ENCODE assay signal across 13 cellular contexts in genomic region chr2:121019073-121019472, GRCh38.
DNase-seq lines count a peak whose midpoint lies in the region; ATAC-seq, FAIRE-seq and TF ChIP-seq lines count a peak whose summit lies in the region.
"Had no signal": no experiment of that assay in that cellular context is flagged by ENCODE, and none has a peak within 500 bp of the region (broad histone marks: within the 10 kb centered on the region; RNA-seq: fewer than 3 reads in every experiment).

No MANE protein-coding gene starts in this region.

- dilution Hi-C loops in endothelial cell of umbilical vein (cut with MboI; ENCODE audit: extremely low pct_ligation_motif_present, low sequenced_read_pairs) = no loop called here

- H3K9ac ChIP-seq in HUES6 (ENCODE audit: low read length) = peak overlapping the region; percentile 31
- H3K9ac ChIP-seq in endothelial cell of umbilical vein (replicated peaks; ENCODE audit: extremely low read depth, insufficient read depth, low read length) = no peak overlapping the region
- H3K9ac ChIP-seq in HepG2 (ENCODE audit: insufficient read depth, low read depth, low read length) = no peak overlapping the region
- no peak overlapping the region for H3K9ac ChIP-seq in smooth muscle cell (ENCODE audit: low read depth)
- H3K9ac ChIP-seq: SK-N-SH had no signal

- H2AFZ ChIP-seq in endothelial cell of umbilical vein (ENCODE audit: low read depth, low read length) (peak overlapping the region; percentile 33), HepG2 (ENCODE audit: low read length) (no peak overlapping the region), smooth muscle cell (ENCODE audit: low read depth) (peak overlapping the region; percentile 16)

- H3K79me2 ChIP-seq in endothelial cell of umbilical vein (ENCODE audit: control insufficient read depth, insufficient read depth, low read length) = no peaks in the 10 kb centered on the region
- no peaks in the 10 kb centered on the region for H3K79me2 ChIP-seq in HepG2 (ENCODE audit: insufficient read depth, low read length)
- no peaks in the 10 kb centered on the region for H3K79me2 ChIP-seq in smooth muscle cell (ENCODE audit: low read depth)

- no peak for TF ChIP-seq POLR2A in endothelial cell of umbilical vein (IDR thresholded peaks at IDR 0.05; ENCODE audit: low read depth, low read length)
- TF ChIP-seq POLR2A in HepG2 (IDR thresholded peaks at IDR 0.05; ENCODE audit: insufficient read depth in 1 of 2, low read depth in 2 of 2, low read length in 2 of 2) = no peak
- TF ChIP-seq POLR2A in GM12891 (IDR thresholded peaks at IDR 0.05; ENCODE audit: low read depth, low read length) = no peak

- H4K20me1 ChIP-seq in endothelial cell of umbilical vein (replicated peaks; ENCODE audit: control insufficient read depth, extremely low read depth, insufficient read depth, low read length) (no peaks in the 10 kb centered on the region), HepG2 (ENCODE audit: insufficient read depth, low read length) (no peaks in the 10 kb centered on the region), smooth muscle cell (ENCODE audit: low read depth) (no peaks in the 10 kb centered on the region)

- no peaks in the 10 kb centered on the region for H3K9me1 ChIP-seq in endothelial cell of umbilical vein (replicated peaks; ENCODE audit: control insufficient read depth, extremely low read depth, insufficient read depth, low read length)

- no peak for FAIRE-seq in endothelial cell of umbilical vein (lab: Jason Lieb, UNC)
- FAIRE-seq in HepG2 (lab: Jason Lieb, UNC) = no peak
- FAIRE-seq in GM12891 (lab: Jason Lieb, UNC) = no peak

- TF ChIP-seq RAD21 in HepG2 (CRISPR knock-in tag; IDR thresholded peaks at IDR 0.05) = no peak

- H3K27ac ChIP-seq in HUES6 (ENCODE audit: low read depth, low read length) = no peak overlapping the region; the same call in 1 of the 2 replicates
- H3K27ac ChIP-seq in endothelial cell of umbilical vein (ENCODE audit: insufficient read depth, low read depth, low read length) = no peak overlapping the region
- no peak overlapping the region for H3K27ac ChIP-seq in HepG2 (ENCODE audit: extremely low read length, insufficient read depth, low read length)
- H3K27ac ChIP-seq in smooth muscle cell (ENCODE audit: low read depth) = no peak overlapping the region
- H3K27ac ChIP-seq: suprapubic skin had no signal

- H3K36me3 ChIP-seq in HUES6 (ENCODE audit: control insufficient read depth, insufficient read depth, low read length) = no peaks in the 10 kb centered on the region
- no peaks in the 10 kb centered on the region for H3K36me3 ChIP-seq in endothelial cell of umbilical vein (ENCODE audit: control insufficient read depth in 2 of 2, extremely low read depth in 1 of 2, insufficient read depth in 2 of 2, low read length in 2 of 2)
- H3K36me3 ChIP-seq in HepG2 (replicated peaks in 1 of 2; ENCODE audit: control insufficient read depth in 1 of 2, insufficient read depth in 2 of 2, low read length in 2 of 2) = no peaks in the 10 kb centered on the region
- no peaks in the 10 kb centered on the region for H3K36me3 ChIP-seq in smooth muscle cell (ENCODE audit: low read depth)
- H3K36me3 ChIP-seq: suprapubic skin had no signal

- intact Hi-C loops in endothelial cell of umbilical vein (cut with micrococcal nuclease) = no loop called here
- intact Hi-C loops in HepG2 (cut with micrococcal nuclease; ENCODE audit: unreplicated experiment) = no loop called here
- intact Hi-C loops in posterior vena cava (cut with DNase I) = no loop called here

- H3K4me3 ChIP-seq in HUES6 (ENCODE audit: low read depth, low read length) = no peak overlapping the region
- H3K4me3 ChIP-seq in endothelial cell of umbilical vein (replicated peaks in 1 of 3; ENCODE audit: insufficient read depth in 1 of 3, low read depth in 1 of 3, low read length in 3 of 3) = no peak overlapping the region
- H3K4me3 ChIP-seq in HepG2 (replicated peaks in 1 of 3; ENCODE audit: insufficient read depth in 1 of 3, low read depth in 2 of 3, low read length in 3 of 3) = no peak overlapping the region
- H3K4me3 ChIP-seq in smooth muscle cell = no peak overlapping the region
- H3K4me3 ChIP-seq: suprapubic skin had no signal

- POLR2A ChIA-PET in endothelial cell of umbilical vein (lab: Charles Lee) (no interaction called here), HepG2 (lab: Yijun Ruan, JAX) (no interaction called here)

- WGBS in HepG2 (ENCODE audit: low lambda C conversion rate) = 51% methylated on average over 4 of the region's 12 CpGs
- WGBS in smooth muscle cell (ENCODE audit: low lambda C conversion rate) = 78% methylated on average over 12 of the region's 12 CpGs

- no peak for TF ChIP-seq CTCF in endothelial cell of umbilical vein (IDR thresholded peaks at IDR 0.05; ENCODE audit: extremely low read depth in 1 of 2, insufficient read depth in 1 of 2, low read depth in 1 of 2, low read length in 2 of 2)
- TF ChIP-seq CTCF in HepG2 (CRISPR knock-in tag; IDR thresholded peaks at IDR 0.05) = no peak
- no peak for TF ChIP-seq CTCF in smooth muscle cell (IDR thresholded peaks at IDR 0.05; ENCODE audit: borderline replicate concordance, insufficient read depth, poor library complexity, severe bottlenecking)

- 0 out of 3 replicates have a peak, but pooled peaks have one; percentile 29 for ATAC-seq in HepG2

- H3K27me3 ChIP-seq in HUES6 (ENCODE audit: control insufficient read depth, insufficient read depth, low read length) (peaks cover 3% of the 10 kb centered on the region; the same call in 1 of the 2 replicates), endothelial cell of umbilical vein (ENCODE audit: control insufficient read depth in 2 of 2, insufficient read depth in 2 of 2, low read length in 2 of 2) (peaks cover 0 to 7% of the 10 kb centered on the region in 2 experiments), HepG2 (ENCODE audit: control insufficient read depth in 1 of 2, insufficient read depth in 2 of 2, low read length in 2 of 2) (peaks cover 3 to 19% of the 10 kb centered on the region in 2 experiments; a peak in 3 of 5 replicates), smooth muscle cell (ENCODE audit: low read depth) (no peaks in the 10 kb centered on the region)
- H3K27me3 ChIP-seq: suprapubic skin had no signal

- no peak for DNase-seq in endothelial cell of umbilical vein (ENCODE audit: low read depth, low spot score)
- DNase-seq in HepG2 (ENCODE audit: low spot score) = no peak
- no peak for DNase-seq in smooth muscle cell (lab: John Stamatoyannopoulos, UW; ENCODE audit: unreplicated experiment)
- DNase-seq in posterior vena cava (ENCODE audit: low spot score) = no peak
- DNase-seq in GM12891 (ENCODE audit: insufficient read length, low spot score) = no peak
- DNase-seq in inferior parietal cortex (ENCODE audit: extremely low spot score) = no peak
- DNase-seq in NCI-H510A (lab: John Stamatoyannopoulos, UW) = no peak
- DNase-seq: activated naive CD4-positive, alpha-beta T cell treated with Interleukin-2 at 50 U/mL for 16 hours; MV-4-11; SK-N-SH; stimulated activated CD4-positive, alpha-beta T cell treated with anti-CD3 and anti-CD28 coated beads, Interleukin-15, amount 100 ng/mL, for 24 hours had no signal

- H3F3A ChIP-seq in smooth muscle cell (ENCODE audit: low read depth) = no peaks in the 10 kb centered on the region

- in situ Hi-C loops in HepG2 (cut with HindIII; ENCODE audit: extremely low pct_ligation_motif_present, low pct_unique_long_range_greater_than_20kb) = no loop called here

- H3K4me2 ChIP-seq in endothelial cell of umbilical vein (ENCODE audit: insufficient read depth, low read length) = no peak overlapping the region
- no peak overlapping the region for H3K4me2 ChIP-seq in HepG2 (ENCODE audit: low read depth, low read length)
- no peak overlapping the region for H3K4me2 ChIP-seq in smooth muscle cell
- H3K4me2 ChIP-seq: SK-N-SH had no signal

- BruUV-seq in endothelial cell of umbilical vein (replicated peaks; lab: Mats Ljungman, UMichigan) = no TSS peak
- no TSS peak for BruUV-seq in HepG2 (replicated peaks; lab: Mats Ljungman, UMichigan)

- peaks cover 13% of the 10 kb centered on the region for H3K4me1 ChIP-seq in HUES6 (ENCODE audit: control insufficient read depth, insufficient read depth, low read length)
- no peaks in the 10 kb centered on the region for H3K4me1 ChIP-seq in endothelial cell of umbilical vein (ENCODE audit: control insufficient read depth, extremely low read depth, insufficient read depth, low read length)
- H3K4me1 ChIP-seq in HepG2 (ENCODE audit: insufficient read depth, low read length) = peaks cover 9% of the 10 kb centered on the region
- H3K4me1 ChIP-seq in smooth muscle cell (ENCODE audit: low read depth) = no peaks in the 10 kb centered on the region

- no peak for TF ChIP-seq EP300 in HepG2 (IDR thresholded peaks at IDR 0.05; ENCODE audit: low read depth in 2 of 2, low read length in 2 of 2)
- TF ChIP-seq EP300 in HepG2 (CRISPR knock-in tag; IDR thresholded peaks at IDR 0.05; ENCODE audit: borderline replicate concordance) = no peak

- H3K9me3 ChIP-seq in HUES6 (ENCODE audit: control insufficient read depth, insufficient read depth, low read depth, low read length) (peaks cover 5% of the 10 kb centered on the region), endothelial cell of umbilical vein (replicated peaks; ENCODE audit: control insufficient read depth, insufficient read depth, low read length) (no peaks in the 10 kb centered on the region), HepG2 (ENCODE audit: low read length) (no peaks in the 10 kb centered on the region), smooth muscle cell (replicated peaks; ENCODE audit: low read depth) (no peaks in the 10 kb centered on the region)
- H3K9me3 ChIP-seq: SK-N-SH, suprapubic skin had no signal

- CTCF ChIA-PET in endothelial cell of umbilical vein (lab: Charles Lee) = interaction anchor here (1.0 kb wide), 1 partner anchor 18 kb away, joined by 3 read pairs; no protein-coding TSS in a partner anchor
- CTCF ChIA-PET in HepG2 (lab: Yijun Ruan, JAX; ENCODE audit: low intra/inter-chr PET ratio, low total read pairs) = no interaction called here

TF ChIP-seq in endothelial cell of umbilical vein, 7 proteins besides CTCF, POLR2A, EP300 and RAD21 (continues in another document):
- TF ChIP-seq GATA2 (IDR thresholded peaks at IDR 0.05; ENCODE audit: insufficient read depth, insufficient read length, low read depth, low read length) = no peak

TF ChIP-seq in HepG2, 621 proteins besides CTCF, POLR2A, EP300 and RAD21 (continues in another document):
- TF ChIP-seq RFXAP (CRISPR knock-in tag; IDR thresholded peaks at IDR 0.05; ENCODE audit: borderline replicate concordance) = no peak

TF ChIP-seq in GM12891, 5 proteins besides CTCF, POLR2A, EP300 and RAD21:
- TF ChIP-seq POLR2AphosphoS5 (IDR thresholded peaks at IDR 0.05; ENCODE audit: low read depth, low read length) = no peak
- TF ChIP-seq POU2F2 (IDR thresholded peaks at IDR 0.05; ENCODE audit: low read depth, low read length) = no peak
- no peak for TF ChIP-seq SPI1 (IDR thresholded peaks at IDR 0.05; ENCODE audit: low read depth, low read length)
- TF ChIP-seq PAX5 (IDR thresholded peaks at IDR 0.05; ENCODE audit: insufficient read depth, low read length, severe bottlenecking) = no peak
- no peak for TF ChIP-seq TAF1 (IDR thresholded peaks at IDR 0.05; ENCODE audit: low read depth, low read length)
